In genomic region chr12:24223926-24224325, GRCh38 we compare ENCODE assay signal across 16 cellular contexts.
DNase-seq lines count a peak whose midpoint lies in the region; ATAC-seq and TF ChIP-seq lines count a peak whose summit lies in the region.
"Had no signal": no experiment of that assay in that cellular context is flagged by ENCODE, and none has a peak within 500 bp of the region (broad histone marks: within the 10 kb centered on the region; RNA-seq: fewer than 3 reads in every experiment).

No MANE protein-coding gene starts in this region.

- peak; percentile 16 for DNase-seq in glutamatergic neuron
- peak; percentile 60 for DNase-seq in neural progenitor cell (ENCODE audit: low spot score)
- no peak for DNase-seq in ureter (ENCODE audit: low spot score)
- DNase-seq in islet precursor cell: no peak
- DNase-seq in NCI-H187 (lab: John Stamatoyannopoulos, UW): no peak
- DNase-seq: CD4-positive, alpha-beta memory T cell; DMS79 treated with DMSO at 0.1 percent for 48 hours; GF-D8; HCEC 1CT had no signal

- no peaks in the 10 kb centered on the region for H3K9me3 ChIP-seq in neural progenitor cell (ENCODE audit: low read depth)
- H3K9me3 ChIP-seq: A549, BLaER1 had no signal

- H3K4me1 Mint-ChIP-seq in brain (peaks cover 42% of the 10 kb centered on the region), glutamatergic neuron (ENCODE audit: low read depth, unreplicated experiment) (peaks cover 30% of the 10 kb centered on the region), neural progenitor cell (peaks cover 48% of the 10 kb centered on the region)
- H3K4me1 Mint-ChIP-seq: CD4-positive, alpha-beta memory T cell had no signal

- H3K27ac Mint-ChIP-seq in brain (peak overlapping the region in 4 of 5 experiments; percentile 23 to 91 (median 34)), glutamatergic neuron (ENCODE audit: unreplicated experiment) (peak overlapping the region; percentile 57), neural progenitor cell (peak overlapping the region; percentile 3)
- H3K27ac Mint-ChIP-seq: CD4-positive, alpha-beta memory T cell had no signal

- no peak overlapping the region for H3K4me3 ChIP-seq in ACC112 (ENCODE audit: low read depth, low read length)
- H3K4me3 ChIP-seq in neural progenitor cell: no peak overlapping the region
- H3K4me3 ChIP-seq: A549, BLaER1 had no signal

- peaks cover 19% of the 10 kb centered on the region for H3F3A ChIP-seq in neural progenitor cell (ENCODE audit: low read depth)

- no peak overlapping the region for H3K9ac ChIP-seq in neural progenitor cell
- H3K9ac ChIP-seq: BLaER1 had no signal

- H3K36me3 Mint-ChIP-seq in brain: no peaks in the 10 kb centered on the region
- no peaks in the 10 kb centered on the region for H3K36me3 Mint-ChIP-seq in glutamatergic neuron (ENCODE audit: unreplicated experiment)
- H3K36me3 Mint-ChIP-seq in neural progenitor cell: peaks cover 7% of the 10 kb centered on the region
- H3K36me3 Mint-ChIP-seq: CD14-positive monocyte; CD4-positive, alpha-beta memory T cell had no signal

- no peaks in the 10 kb centered on the region for H3K9me3 Mint-ChIP-seq in brain
- peaks cover 2% of the 10 kb centered on the region for H3K9me3 Mint-ChIP-seq in glutamatergic neuron (ENCODE audit: unreplicated experiment)
- no peaks in the 10 kb centered on the region for H3K9me3 Mint-ChIP-seq in neural progenitor cell
- H3K9me3 Mint-ChIP-seq: CD14-positive monocyte had no signal

- H3K4me1 ChIP-seq in ACC112 (ENCODE audit: control insufficient read depth, insufficient read depth, low read length, unreplicated experiment) (peaks cover 26% of the 10 kb centered on the region), neural progenitor cell (peaks cover 31% of the 10 kb centered on the region)
- H3K4me1 ChIP-seq: A549, BLaER1 had no signal

- H3K79me2 ChIP-seq in ACC112 (ENCODE audit: control insufficient read depth, insufficient read depth, low read length, unreplicated experiment): no peaks in the 10 kb centered on the region
- H3K79me2 ChIP-seq in neural progenitor cell (ENCODE audit: low read depth): no peaks in the 10 kb centered on the region

- TF ChIP-seq CTCF in brain (conservative IDR thresholded peaks at IDR 0.05) (no peak), glutamatergic neuron (IDR thresholded peaks at IDR 0.05; ENCODE audit: partially characterized antibody, unreplicated experiment) (no peak), neural progenitor cell (IDR thresholded peaks at IDR 0.05) (no peak)

- H4K20me1 ChIP-seq in neural progenitor cell (ENCODE audit: low read depth): no peaks in the 10 kb centered on the region
- H4K20me1 ChIP-seq: BLaER1 had no signal

- H3K27me3 Mint-ChIP-seq in brain (no peaks in the 10 kb centered on the region), glutamatergic neuron (ENCODE audit: unreplicated experiment) (peaks cover 2% of the 10 kb centered on the region), neural progenitor cell (ENCODE audit: insufficient read depth, low read depth) (peaks cover 2% of the 10 kb centered on the region)

- no peaks in the 10 kb centered on the region for H3K36me3 ChIP-seq in ACC112 (ENCODE audit: insufficient read depth, low read length)
- H3K36me3 ChIP-seq in neural progenitor cell: no peaks in the 10 kb centered on the region
- H3K36me3 ChIP-seq: BLaER1 had no signal

- peak overlapping the region; percentile 85 for H3K27ac ChIP-seq in ACC112 (ENCODE audit: low read depth, low read length)
- peak overlapping the region; percentile 9 for H3K27ac ChIP-seq in neural progenitor cell
- H3K27ac ChIP-seq: 22Rv1, A549, BLaER1 had no signal

- peak overlapping the region; percentile 6 for H3K4me2 ChIP-seq in neural progenitor cell
- H3K4me2 ChIP-seq: A549, BLaER1 had no signal

- H3K4me3 Mint-ChIP-seq in brain (peak overlapping the region in 2 of 5 experiments; percentile 9 to 72), glutamatergic neuron (ENCODE audit: unreplicated experiment) (peak overlapping the region; percentile 11), neural progenitor cell (peak overlapping the region; percentile 34)
- H3K4me3 Mint-ChIP-seq: CD14-positive monocyte; CD4-positive, alpha-beta memory T cell had no signal

- no peak for ATAC-seq in SK-N-SH treated with all-trans-retinoic acid at 6 μM for 48 hours
- ATAC-seq: A549 had no signal

- H3K27me3 ChIP-seq in ACC112 (ENCODE audit: insufficient read depth, low read length) (no peaks in the 10 kb centered on the region), neural progenitor cell (no peaks in the 10 kb centered on the region)
- H3K27me3 ChIP-seq: BLaER1 had no signal

- H2AFZ ChIP-seq in ACC112 (ENCODE audit: low read length, unreplicated experiment) (no peak overlapping the region), neural progenitor cell (replicated peaks) (no peak overlapping the region)

TF ChIP-seq in SK-N-SH treated with all-trans-retinoic acid at 6 μM for 48 hours, 23 proteins besides CTCF, POLR2A, EP300 and RAD21:
- TF ChIP-seq ZC3H10 (CRISPR knock-in tag; IDR thresholded peaks at IDR 0.05) (no peak), BACH2 (CRISPR knock-in tag; IDR thresholded peaks at IDR 0.05; ENCODE audit: borderline replicate concordance) (no peak), CSRNP3 (CRISPR knock-in tag; IDR thresholded peaks at IDR 0.05) (no peak)

Comparison
In these comparisons a context has a peak if more than half of its experiments do, and no peak if none do; other contexts are left out.
1. H3K27ac Mint-ChIP-seq: peak in every context shown above with its lines; median percentile 57 in glutamatergic neuron; 34 in brain; 3 in neural progenitor cell.
2. DNase-seq: peak in glutamatergic neuron (single experiment) and neural progenitor cell (single experiment); none in ureter (single experiment), islet precursor cell (single experiment) and NCI-H187 (0 of 2).